Comparison of ENCODE assay signal across 1 cellular context in genomic region chr9:127916665-127917581, GRCh38.
TF ChIP-seq lines count a peak whose summit lies in the region.

A gene with protein sequence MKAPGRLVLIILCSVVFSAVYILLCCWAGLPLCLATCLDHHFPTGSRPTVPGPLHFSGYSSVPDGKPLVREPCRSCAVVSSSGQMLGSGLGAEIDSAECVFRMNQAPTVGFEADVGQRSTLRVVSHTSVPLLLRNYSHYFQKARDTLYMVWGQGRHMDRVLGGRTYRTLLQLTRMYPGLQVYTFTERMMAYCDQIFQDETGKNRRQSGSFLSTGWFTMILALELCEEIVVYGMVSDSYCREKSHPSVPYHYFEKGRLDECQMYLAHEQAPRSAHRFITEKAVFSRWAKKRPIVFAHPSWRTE (minus strand): TSS chr9:127917041. CDS start chr9:127916419, 622 bp downstream.

TF ChIP-seq in K562, 482 proteins besides CTCF, POLR2A, EP300 and RAD21 (continued from another document and continues in another):
- TF ChIP-seq, protein P1, sequence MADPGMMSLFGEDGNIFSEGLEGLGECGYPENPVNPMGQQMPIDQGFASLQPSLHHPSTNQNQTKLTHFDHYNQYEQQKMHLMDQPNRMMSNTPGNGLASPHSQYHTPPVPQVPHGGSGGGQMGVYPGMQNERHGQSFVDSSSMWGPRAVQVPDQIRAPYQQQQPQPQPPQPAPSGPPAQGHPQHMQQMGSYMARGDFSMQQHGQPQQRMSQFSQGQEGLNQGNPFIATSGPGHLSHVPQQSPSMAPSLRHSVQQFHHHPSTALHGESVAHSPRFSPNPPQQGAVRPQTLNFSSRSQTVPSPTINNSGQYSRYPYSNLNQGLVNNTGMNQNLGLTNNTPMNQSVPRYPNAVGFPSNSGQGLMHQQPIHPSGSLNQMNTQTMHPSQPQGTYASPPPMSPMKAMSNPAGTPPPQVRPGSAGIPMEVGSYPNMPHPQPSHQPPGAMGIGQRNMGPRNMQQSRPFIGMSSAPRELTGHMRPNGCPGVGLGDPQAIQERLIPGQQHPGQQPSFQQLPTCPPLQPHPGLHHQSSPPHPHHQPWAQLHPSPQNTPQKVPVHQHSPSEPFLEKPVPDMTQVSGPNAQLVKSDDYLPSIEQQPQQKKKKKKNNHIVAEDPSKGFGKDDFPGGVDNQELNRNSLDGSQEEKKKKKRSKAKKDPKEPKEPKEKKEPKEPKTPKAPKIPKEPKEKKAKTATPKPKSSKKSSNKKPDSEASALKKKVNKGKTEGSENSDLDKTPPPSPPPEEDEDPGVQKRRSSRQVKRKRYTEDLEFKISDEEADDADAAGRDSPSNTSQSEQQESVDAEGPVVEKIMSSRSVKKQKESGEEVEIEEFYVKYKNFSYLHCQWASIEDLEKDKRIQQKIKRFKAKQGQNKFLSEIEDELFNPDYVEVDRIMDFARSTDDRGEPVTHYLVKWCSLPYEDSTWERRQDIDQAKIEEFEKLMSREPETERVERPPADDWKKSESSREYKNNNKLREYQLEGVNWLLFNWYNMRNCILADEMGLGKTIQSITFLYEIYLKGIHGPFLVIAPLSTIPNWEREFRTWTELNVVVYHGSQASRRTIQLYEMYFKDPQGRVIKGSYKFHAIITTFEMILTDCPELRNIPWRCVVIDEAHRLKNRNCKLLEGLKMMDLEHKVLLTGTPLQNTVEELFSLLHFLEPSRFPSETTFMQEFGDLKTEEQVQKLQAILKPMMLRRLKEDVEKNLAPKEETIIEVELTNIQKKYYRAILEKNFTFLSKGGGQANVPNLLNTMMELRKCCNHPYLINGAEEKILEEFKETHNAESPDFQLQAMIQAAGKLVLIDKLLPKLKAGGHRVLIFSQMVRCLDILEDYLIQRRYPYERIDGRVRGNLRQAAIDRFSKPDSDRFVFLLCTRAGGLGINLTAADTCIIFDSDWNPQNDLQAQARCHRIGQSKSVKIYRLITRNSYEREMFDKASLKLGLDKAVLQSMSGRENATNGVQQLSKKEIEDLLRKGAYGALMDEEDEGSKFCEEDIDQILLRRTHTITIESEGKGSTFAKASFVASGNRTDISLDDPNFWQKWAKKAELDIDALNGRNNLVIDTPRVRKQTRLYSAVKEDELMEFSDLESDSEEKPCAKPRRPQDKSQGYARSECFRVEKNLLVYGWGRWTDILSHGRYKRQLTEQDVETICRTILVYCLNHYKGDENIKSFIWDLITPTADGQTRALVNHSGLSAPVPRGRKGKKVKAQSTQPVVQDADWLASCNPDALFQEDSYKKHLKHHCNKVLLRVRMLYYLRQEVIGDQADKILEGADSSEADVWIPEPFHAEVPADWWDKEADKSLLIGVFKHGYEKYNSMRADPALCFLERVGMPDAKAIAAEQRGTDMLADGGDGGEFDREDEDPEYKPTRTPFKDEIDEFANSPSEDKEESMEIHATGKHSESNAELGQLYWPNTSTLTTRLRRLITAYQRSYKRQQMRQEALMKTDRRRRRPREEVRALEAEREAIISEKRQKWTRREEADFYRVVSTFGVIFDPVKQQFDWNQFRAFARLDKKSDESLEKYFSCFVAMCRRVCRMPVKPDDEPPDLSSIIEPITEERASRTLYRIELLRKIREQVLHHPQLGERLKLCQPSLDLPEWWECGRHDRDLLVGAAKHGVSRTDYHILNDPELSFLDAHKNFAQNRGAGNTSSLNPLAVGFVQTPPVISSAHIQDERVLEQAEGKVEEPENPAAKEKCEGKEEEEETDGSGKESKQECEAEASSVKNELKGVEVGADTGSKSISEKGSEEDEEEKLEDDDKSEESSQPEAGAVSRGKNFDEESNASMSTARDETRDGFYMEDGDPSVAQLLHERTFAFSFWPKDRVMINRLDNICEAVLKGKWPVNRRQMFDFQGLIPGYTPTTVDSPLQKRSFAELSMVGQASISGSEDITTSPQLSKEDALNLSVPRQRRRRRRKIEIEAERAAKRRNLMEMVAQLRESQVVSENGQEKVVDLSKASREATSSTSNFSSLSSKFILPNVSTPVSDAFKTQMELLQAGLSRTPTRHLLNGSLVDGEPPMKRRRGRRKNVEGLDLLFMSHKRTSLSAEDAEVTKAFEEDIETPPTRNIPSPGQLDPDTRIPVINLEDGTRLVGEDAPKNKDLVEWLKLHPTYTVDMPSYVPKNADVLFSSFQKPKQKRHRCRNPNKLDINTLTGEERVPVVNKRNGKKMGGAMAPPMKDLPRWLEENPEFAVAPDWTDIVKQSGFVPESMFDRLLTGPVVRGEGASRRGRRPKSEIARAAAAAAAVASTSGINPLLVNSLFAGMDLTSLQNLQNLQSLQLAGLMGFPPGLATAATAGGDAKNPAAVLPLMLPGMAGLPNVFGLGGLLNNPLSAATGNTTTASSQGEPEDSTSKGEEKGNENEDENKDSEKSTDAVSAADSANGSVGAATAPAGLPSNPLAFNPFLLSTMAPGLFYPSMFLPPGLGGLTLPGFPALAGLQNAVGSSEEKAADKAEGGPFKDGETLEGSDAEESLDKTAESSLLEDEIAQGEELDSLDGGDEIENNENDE (IDR thresholded peaks at IDR 0.05; ENCODE audit: low read depth, low read length) = no peak
- TF ChIP-seq ZNF589 (CRISPR knock-in tag; IDR thresholded peaks at IDR 0.05; ENCODE audit: low read depth) (no peak), NFE2L1 (tag; IDR thresholded peaks at IDR 0.05; ENCODE audit: borderline replicate concordance, low read depth) (no peak), TAF7 (tag; IDR thresholded peaks at IDR 0.05) (no peak), ZNF551 (CRISPR knock-in tag; IDR thresholded peaks at IDR 0.05) (no peak), HMG20A (CRISPR knock-in tag; conservative IDR thresholded peaks at IDR 0.05) (no peak), RBFOX2 (IDR thresholded peaks at IDR 0.05; ENCODE audit: low read depth, low read length) (peak; percentile 73), POLR3G (IDR thresholded peaks at IDR 0.05; ENCODE audit: extremely low read depth, insufficient read length, insufficient replicate concordance) (no peak), ZC3H4 (CRISPR knock-in tag; IDR thresholded peaks at IDR 0.05; ENCODE audit: borderline replicate concordance) (no peak), ZNF780A (CRISPR knock-in tag; IDR thresholded peaks at IDR 0.05) (no peak), ZFPM2 (CRISPR knock-in tag; IDR thresholded peaks at IDR 0.05) (no peak), MCM2 (IDR thresholded peaks at IDR 0.05; ENCODE audit: low read depth) (no peak), ZNF584 (CRISPR knock-in tag; IDR thresholded peaks at IDR 0.05; ENCODE audit: low read depth) (no peak), ZNF133 (CRISPR knock-in tag; IDR thresholded peaks at IDR 0.05) (no peak), HIVEP1 (CRISPR knock-in tag; IDR thresholded peaks at IDR 0.05) (no peak), HOXB6 (CRISPR knock-in tag; IDR thresholded peaks at IDR 0.05; ENCODE audit: borderline replicate concordance) (no peak), ZNF197 (CRISPR knock-in tag; IDR thresholded peaks at IDR 0.05; ENCODE audit: low read depth) (no peak), IFI16 (CRISPR knock-in tag; IDR thresholded peaks at IDR 0.05) (no peak), ZNF518B (CRISPR knock-in tag; IDR thresholded peaks at IDR 0.05) (no peak), SMARCB1 (IDR thresholded peaks at IDR 0.05; ENCODE audit: insufficient read length, low read depth) (no peak), BRF1 (IDR thresholded peaks at IDR 0.05; ENCODE audit: borderline replicate concordance, extremely low read depth, insufficient read length) (no peak), ZNF280A (IDR thresholded peaks at IDR 0.05; ENCODE audit: low read depth, partially characterized antibody) (no peak), ZNF785 (CRISPR knock-in tag; IDR thresholded peaks at IDR 0.05) (no peak), POU5F1 (IDR thresholded peaks at IDR 0.05; ENCODE audit: borderline replicate concordance, low read depth, low read length, partially characterized antibody) (no peak), GATAD2B (IDR thresholded peaks at IDR 0.05; ENCODE audit: borderline replicate concordance) (0 out of 2 replicates have a peak, but pooled peaks have one; percentile 39), XRCC4 (IDR thresholded peaks at IDR 0.05; ENCODE audit: extremely low read depth, insufficient read depth, insufficient read length) (no peak), RBM17 (IDR thresholded peaks at IDR 0.05; ENCODE audit: borderline replicate concordance, low read depth, low read length) (no peak), CXXC5 (CRISPR knock-in tag; IDR thresholded peaks at IDR 0.05) (peak; percentile 13), ZNF41 (CRISPR knock-in tag; conservative IDR thresholded peaks at IDR 0.05) (no peak), CREB1 (IDR thresholded peaks at IDR 0.05) (peak; percentile 19; the same call in 1 of the 2 replicates), CREB1 (CRISPR knock-in tag; IDR thresholded peaks at IDR 0.05) (no peak), CHCHD3 (CRISPR knock-in tag; IDR thresholded peaks at IDR 0.05) (no peak), HDAC2 (IDR thresholded peaks at IDR 0.05) (0 out of 2 replicates have a peak, but pooled peaks have one; percentile 16)
- TF ChIP-seq, protein P2, sequence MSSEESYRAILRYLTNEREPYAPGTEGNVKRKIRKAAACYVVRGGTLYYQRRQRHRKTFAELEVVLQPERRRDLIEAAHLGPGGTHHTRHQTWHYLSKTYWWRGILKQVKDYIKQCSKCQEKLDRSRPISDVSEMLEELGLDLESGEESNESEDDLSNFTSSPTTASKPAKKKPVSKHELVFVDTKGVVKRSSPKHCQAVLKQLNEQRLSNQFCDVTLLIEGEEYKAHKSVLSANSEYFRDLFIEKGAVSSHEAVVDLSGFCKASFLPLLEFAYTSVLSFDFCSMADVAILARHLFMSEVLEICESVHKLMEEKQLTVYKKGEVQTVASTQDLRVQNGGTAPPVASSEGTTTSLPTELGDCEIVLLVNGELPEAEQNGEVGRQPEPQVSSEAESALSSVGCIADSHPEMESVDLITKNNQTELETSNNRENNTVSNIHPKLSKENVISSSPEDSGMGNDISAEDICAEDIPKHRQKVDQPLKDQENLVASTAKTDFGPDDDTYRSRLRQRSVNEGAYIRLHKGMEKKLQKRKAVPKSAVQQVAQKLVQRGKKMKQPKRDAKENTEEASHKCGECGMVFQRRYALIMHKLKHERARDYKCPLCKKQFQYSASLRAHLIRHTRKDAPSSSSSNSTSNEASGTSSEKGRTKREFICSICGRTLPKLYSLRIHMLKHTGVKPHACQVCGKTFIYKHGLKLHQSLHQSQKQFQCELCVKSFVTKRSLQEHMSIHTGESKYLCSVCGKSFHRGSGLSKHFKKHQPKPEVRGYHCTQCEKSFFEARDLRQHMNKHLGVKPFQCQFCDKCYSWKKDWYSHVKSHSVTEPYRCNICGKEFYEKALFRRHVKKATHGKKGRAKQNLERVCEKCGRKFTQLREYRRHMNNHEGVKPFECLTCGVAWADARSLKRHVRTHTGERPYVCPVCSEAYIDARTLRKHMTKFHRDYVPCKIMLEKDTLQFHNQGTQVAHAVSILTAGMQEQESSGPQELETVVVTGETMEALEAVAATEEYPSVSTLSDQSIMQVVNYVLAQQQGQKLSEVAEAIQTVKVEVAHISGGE (CRISPR knock-in tag; IDR thresholded peaks at IDR 0.05) = no peak
- TF ChIP-seq, protein P3, sequence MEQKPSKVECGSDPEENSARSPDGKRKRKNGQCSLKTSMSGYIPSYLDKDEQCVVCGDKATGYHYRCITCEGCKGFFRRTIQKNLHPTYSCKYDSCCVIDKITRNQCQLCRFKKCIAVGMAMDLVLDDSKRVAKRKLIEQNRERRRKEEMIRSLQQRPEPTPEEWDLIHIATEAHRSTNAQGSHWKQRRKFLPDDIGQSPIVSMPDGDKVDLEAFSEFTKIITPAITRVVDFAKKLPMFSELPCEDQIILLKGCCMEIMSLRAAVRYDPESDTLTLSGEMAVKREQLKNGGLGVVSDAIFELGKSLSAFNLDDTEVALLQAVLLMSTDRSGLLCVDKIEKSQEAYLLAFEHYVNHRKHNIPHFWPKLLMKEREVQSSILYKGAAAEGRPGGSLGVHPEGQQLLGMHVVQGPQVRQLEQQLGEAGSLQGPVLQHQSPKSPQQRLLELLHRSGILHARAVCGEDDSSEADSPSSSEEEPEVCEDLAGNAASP (IDR thresholded peaks at IDR 0.05) = no peak
- TF ChIP-seq, protein P4, sequence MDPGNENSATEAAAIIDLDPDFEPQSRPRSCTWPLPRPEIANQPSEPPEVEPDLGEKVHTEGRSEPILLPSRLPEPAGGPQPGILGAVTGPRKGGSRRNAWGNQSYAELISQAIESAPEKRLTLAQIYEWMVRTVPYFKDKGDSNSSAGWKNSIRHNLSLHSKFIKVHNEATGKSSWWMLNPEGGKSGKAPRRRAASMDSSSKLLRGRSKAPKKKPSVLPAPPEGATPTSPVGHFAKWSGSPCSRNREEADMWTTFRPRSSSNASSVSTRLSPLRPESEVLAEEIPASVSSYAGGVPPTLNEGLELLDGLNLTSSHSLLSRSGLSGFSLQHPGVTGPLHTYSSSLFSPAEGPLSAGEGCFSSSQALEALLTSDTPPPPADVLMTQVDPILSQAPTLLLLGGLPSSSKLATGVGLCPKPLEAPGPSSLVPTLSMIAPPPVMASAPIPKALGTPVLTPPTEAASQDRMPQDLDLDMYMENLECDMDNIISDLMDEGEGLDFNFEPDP (CRISPR knock-in tag; IDR thresholded peaks at IDR 0.05) = no peak
- TF ChIP-seq, protein P5, sequence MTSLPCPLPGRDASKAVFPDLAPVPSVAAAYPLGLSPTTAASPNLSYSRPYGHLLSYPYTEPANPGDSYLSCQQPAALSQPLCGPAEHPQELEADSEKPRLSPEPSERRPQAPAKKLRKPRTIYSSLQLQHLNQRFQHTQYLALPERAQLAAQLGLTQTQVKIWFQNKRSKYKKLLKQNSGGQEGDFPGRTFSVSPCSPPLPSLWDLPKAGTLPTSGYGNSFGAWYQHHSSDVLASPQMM (CRISPR knock-in tag; IDR thresholded peaks at IDR 0.05) = no peak
